Comparison of ENCODE assay signal across 22 cellular contexts in the genomic region with DNA sequence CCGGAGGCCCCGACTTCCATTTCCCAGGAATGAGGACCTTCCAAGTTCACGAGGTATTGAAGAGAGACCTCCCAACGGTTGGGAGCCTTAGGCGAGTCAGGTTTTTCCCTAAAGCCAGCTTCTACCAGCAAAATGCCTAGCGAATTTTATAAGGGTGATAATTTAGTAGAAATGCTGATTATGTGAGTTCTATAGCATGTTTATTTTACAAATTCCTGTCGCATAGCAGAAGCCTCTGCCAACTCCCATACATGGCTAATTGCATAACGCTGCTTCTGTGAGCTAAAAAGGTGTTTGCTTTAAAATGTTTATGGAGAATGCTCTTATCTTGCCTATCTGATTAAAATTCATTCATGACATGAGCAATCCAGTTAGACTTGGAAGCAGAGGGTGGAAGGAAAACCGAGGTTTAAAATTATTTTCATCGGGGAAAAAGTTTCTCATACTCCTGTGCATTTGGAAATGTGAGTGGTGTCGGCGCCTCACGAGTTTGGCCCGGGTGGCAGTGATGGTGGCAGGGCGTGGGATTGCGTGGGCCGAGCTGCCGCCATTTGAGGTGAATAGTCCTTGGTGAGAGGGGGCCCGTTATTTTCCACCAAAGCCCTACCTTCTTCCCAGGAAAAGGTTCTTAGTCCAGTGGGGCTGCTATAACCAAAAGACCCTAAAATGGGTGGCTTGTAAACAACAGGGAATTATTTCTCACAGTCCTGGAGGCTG.
DNase-seq lines count a peak whose midpoint lies in the region; ATAC-seq and TF ChIP-seq lines count a peak whose summit lies in the region.
"Had no signal": no experiment of that assay in that cellular context is flagged by ENCODE, and none has a peak within 500 bp of the region (broad histone marks: within the 10 kb centered on the region; RNA-seq: fewer than 3 reads in every experiment).

No MANE protein-coding gene starts in this region.

- ATAC-seq in GM18505 (IDR thresholded peaks at IDR 0.05; ENCODE audit: unreplicated experiment) = no peak
- ATAC-seq in gastrocnemius medialis = no peak
- ATAC-seq: activated T-cell treated with anti-CD3 and anti-CD28 coated beads, Interleukin-2, amount 50 U/mL, for 4 hours; left cardiac atrium; natural killer cell; right lobe of liver had no signal

- H3K4me3 ChIP-seq in SK-N-MC = peak overlapping the region; percentile 2; the same call in 1 of the 2 replicates
- H3K4me3 ChIP-seq in H7 (ENCODE audit: insufficient read depth, low read depth, low read length) = no peak overlapping the region
- H3K4me3 ChIP-seq in gastrocnemius medialis = no peak overlapping the region
- H3K4me3 ChIP-seq: right lobe of liver had no signal

- intact Hi-C loops in gastrocnemius medialis (cut with DNase I; ENCODE audit: low total_unique reads) = no loop called here

- no peaks in the 10 kb centered on the region for H3K4me1 ChIP-seq in gastrocnemius medialis
- H3K4me1 ChIP-seq: right lobe of liver had no signal

- peak; percentile 36 for DNase-seq in AG08396 (ENCODE audit: low spot score)
- DNase-seq in SK-N-MC (ENCODE audit: low read depth, low spot score) = no peak
- peak; percentile 19 for DNase-seq in fibroblast of peridontal ligament (ENCODE audit: extremely low read depth)
- DNase-seq in non-pigmented ciliary epithelial cell (ENCODE audit: low read depth) = peak; percentile 30
- no peak for DNase-seq in H7
- DNase-seq in gastrocnemius medialis = no peak
- DNase-seq in T1000 (lab: John Stamatoyannopoulos, UW) = no peak
- DNase-seq: activated CD4-positive, alpha-beta T cell treated with anti-CD3 and anti-CD28 coated beads for 1 hour; activated naive CD4-positive, alpha-beta T cell treated with anti-CD3 and anti-CD28 coated beads for 36 hours; activated T-cell treated with anti-CD3 and anti-CD28 coated beads, Interleukin-2, amount 50 U/mL, for 4 hours; aorta; CD4-positive, CD25-positive, alpha-beta regulatory T cell; DMS 273 treated with DMSO at 0.1 percent for 48 hours; effector CD8-positive, alpha-beta T cell; left cardiac atrium; mesendoderm; natural killer cell; NCI-H1092 treated with DMSO at 0.1 percent for 48 hours; NCI-H2029 treated with DMSO at 0.1 percent for 48 hours; right lobe of liver; SW 1271 had no signal

- in situ Hi-C loops in gastrocnemius medialis (cut with MboI; ENCODE audit: low sequenced_read_pairs in 4 of 4) = no loop called here

- no peak for TF ChIP-seq POLR2A in GM18505 (IDR thresholded peaks at IDR 0.05; ENCODE audit: borderline replicate concordance, extremely low read depth, insufficient read depth, insufficient read length)
- no peak for TF ChIP-seq POLR2A in gastrocnemius medialis (IDR thresholded peaks at IDR 0.05)

- H3K27ac ChIP-seq in SK-N-MC (peak overlapping the region; percentile 35; the same call in 1 of the 2 replicates), gastrocnemius medialis (no peak overlapping the region)
- H3K27ac ChIP-seq: right lobe of liver had no signal

- no peak for TF ChIP-seq CTCF in gastrocnemius medialis (IDR thresholded peaks at IDR 0.05 in 4 of 5, conservative IDR thresholded peaks at IDR 0.05 in 1 of 5)

- peaks cover 4% of the 10 kb centered on the region; the same call in 1 of the 2 replicates for H3K36me3 ChIP-seq in SK-N-MC (ENCODE audit: insufficient read depth, low read length)
- H3K36me3 ChIP-seq in H7 (replicated peaks; ENCODE audit: control insufficient read depth, insufficient read depth, low read length) = no peaks in the 10 kb centered on the region
- H3K36me3 ChIP-seq in gastrocnemius medialis = no peaks in the 10 kb centered on the region
- H3K36me3 ChIP-seq: right lobe of liver had no signal

- no peak overlapping the region for H3K9ac ChIP-seq in SK-N-MC (ENCODE audit: insufficient read length)

- H3K27me3 ChIP-seq in H7 (ENCODE audit: control insufficient read depth, insufficient read depth, low read length) = no peaks in the 10 kb centered on the region
- H3K27me3 ChIP-seq in gastrocnemius medialis = peaks cover 0 to 2% (median 0%) of the 10 kb centered on the region in 3 donors
- H3K27me3 ChIP-seq: right lobe of liver had no signal

- H3K9me3 ChIP-seq in SK-N-MC (ENCODE audit: low read depth, low read length) (no peaks in the 10 kb centered on the region), gastrocnemius medialis (no peaks in the 10 kb centered on the region)
- H3K9me3 ChIP-seq: right lobe of liver had no signal

Comparison
In these comparisons a context has a peak if more than half of its experiments do, and no peak if none do; other contexts are left out.
1. DNase-seq: peak in AG08396 (single experiment), fibroblast of peridontal ligament (single experiment) and non-pigmented ciliary epithelial cell (single experiment); none in SK-N-MC (single experiment), H7 (single experiment), gastrocnemius medialis (0 of 2) and T1000 (single experiment).